In genomic region chrX:106038625-106039024, GRCh38 we compare ENCODE assay signal across 1 cellular context.
TF ChIP-seq lines count a peak whose summit lies in the region.

TSS of gene SERPINA7 (minus strand) at chrX:106038727. CDS start at chrX:106037058, 1,669 bp downstream.

TF ChIP-seq in HepG2, 621 proteins besides CTCF, POLR2A, EP300 and RAD21 (continued from another document and continues in another):
- no peak for TF ChIP-seq MBNL3 (CRISPR knock-in tag; conservative IDR thresholded peaks at IDR 0.05)
- TF ChIP-seq MAZ (IDR thresholded peaks at IDR 0.05; ENCODE audit: borderline replicate concordance, low read depth, low read length): no peak
- TF ChIP-seq MAZ (CRISPR knock-in tag; IDR thresholded peaks at IDR 0.05; ENCODE audit: low read depth): no peak
- no peak for TF ChIP-seq PTBP1 (IDR thresholded peaks at IDR 0.05; ENCODE audit: low read depth, low read length, poor library complexity, severe bottlenecking)
- TF ChIP-seq ZNF773 (CRISPR knock-in tag; IDR thresholded peaks at IDR 0.05; ENCODE audit: borderline replicate concordance): no peak
- no peak for TF ChIP-seq ZNF563 (CRISPR knock-in tag; IDR thresholded peaks at IDR 0.05)
- no peak for TF ChIP-seq DDIT3 (CRISPR knock-in tag; IDR thresholded peaks at IDR 0.05)
- peak; percentile 55; the same call in 1 of the 2 replicates for TF ChIP-seq AHDC1 (CRISPR knock-in tag; IDR thresholded peaks at IDR 0.05; ENCODE audit: borderline replicate concordance)
- TF ChIP-seq ZBTB7B (CRISPR knock-in tag; IDR thresholded peaks at IDR 0.05): no peak
- no peak for TF ChIP-seq ISX (CRISPR knock-in tag; conservative IDR thresholded peaks at IDR 0.05)
- no peak for TF ChIP-seq ZNF530 (CRISPR knock-in tag; IDR thresholded peaks at IDR 0.05; ENCODE audit: low read depth)
- no peak for TF ChIP-seq ETV6 (CRISPR knock-in tag; conservative IDR thresholded peaks at IDR 0.05)
- no peak for TF ChIP-seq SIN3B (IDR thresholded peaks at IDR 0.05; ENCODE audit: low read length)
- TF ChIP-seq ZNF124 (CRISPR knock-in tag; IDR thresholded peaks at IDR 0.05): no peak
- TF ChIP-seq ETV5 (CRISPR knock-in tag; IDR thresholded peaks at IDR 0.05; ENCODE audit: borderline replicate concordance): peak; percentile 39; the same call in 1 of the 2 replicates
- TF ChIP-seq NCOA5 (CRISPR knock-in tag; IDR thresholded peaks at IDR 0.05): no peak
- TF ChIP-seq HINFP (CRISPR knock-in tag; IDR thresholded peaks at IDR 0.05; ENCODE audit: low read depth): no peak
- no peak for TF ChIP-seq IRF1 (CRISPR knock-in tag; IDR thresholded peaks at IDR 0.05; ENCODE audit: low read depth)
- TF ChIP-seq NR2F6 (IDR thresholded peaks at IDR 0.05): peak; percentile 82
- peak; percentile 67; the same call in 1 of the 2 replicates for TF ChIP-seq NR2F6 (CRISPR knock-in tag; IDR thresholded peaks at IDR 0.05)
- no peak for TF ChIP-seq NFIB (CRISPR knock-in tag; IDR thresholded peaks at IDR 0.05; ENCODE audit: borderline replicate concordance)
- no peak for TF ChIP-seq ZNF337 (CRISPR knock-in tag; IDR thresholded peaks at IDR 0.05; ENCODE audit: borderline replicate concordance, low read depth)
- no peak for TF ChIP-seq NFE2L2 (IDR thresholded peaks at IDR 0.05; ENCODE audit: low read length)
- TF ChIP-seq ZNF597 (CRISPR knock-in tag; IDR thresholded peaks at IDR 0.05): no peak
- no peak for TF ChIP-seq ZNF879 (CRISPR knock-in tag; IDR thresholded peaks at IDR 0.05)
- TF ChIP-seq HCFC1 (IDR thresholded peaks at IDR 0.05; ENCODE audit: low read depth, low read length): no peak
- TF ChIP-seq ZNF292 (CRISPR knock-in tag; IDR thresholded peaks at IDR 0.05; ENCODE audit: borderline replicate concordance, low read depth): no peak
- no peak for TF ChIP-seq MXD4 (CRISPR knock-in tag; IDR thresholded peaks at IDR 0.05)
- no peak for TF ChIP-seq NAIF1 (CRISPR knock-in tag; IDR thresholded peaks at IDR 0.05; ENCODE audit: borderline replicate concordance)
- no peak for TF ChIP-seq REPIN1 (CRISPR knock-in tag; IDR thresholded peaks at IDR 0.05; ENCODE audit: borderline replicate concordance, low read depth)
- peak; percentile 17; the same call in 1 of the 3 replicates for TF ChIP-seq MXI1 (IDR thresholded peaks at IDR 0.05; ENCODE audit: borderline replicate concordance, low read depth, low read length)
- no peak for TF ChIP-seq TSC22D2 (CRISPR knock-in tag; IDR thresholded peaks at IDR 0.05; ENCODE audit: borderline replicate concordance)
- TF ChIP-seq SNAPC2 (CRISPR knock-in tag; IDR thresholded peaks at IDR 0.05): no peak
- TF ChIP-seq PBX3 (CRISPR knock-in tag; IDR thresholded peaks at IDR 0.05; ENCODE audit: borderline replicate concordance): no peak
- no peak for TF ChIP-seq RARG (CRISPR knock-in tag; IDR thresholded peaks at IDR 0.05; ENCODE audit: low read depth)
- TF ChIP-seq ZNF776 (CRISPR knock-in tag; IDR thresholded peaks at IDR 0.05): no peak
- TF ChIP-seq FOXP1 (IDR thresholded peaks at IDR 0.05): no peak
- peak; percentile 41; the same call in 1 of the 2 replicates for TF ChIP-seq FOXP1 (CRISPR knock-in tag; IDR thresholded peaks at IDR 0.05)
- no peak for TF ChIP-seq SNAPC5 (CRISPR knock-in tag; IDR thresholded peaks at IDR 0.05; ENCODE audit: borderline replicate concordance)
- TF ChIP-seq ZNF557 (CRISPR knock-in tag; IDR thresholded peaks at IDR 0.05): no peak
- no peak for TF ChIP-seq ZIK1 (CRISPR knock-in tag; IDR thresholded peaks at IDR 0.05; ENCODE audit: borderline replicate concordance, low read depth)
- TF ChIP-seq RBM39 (IDR thresholded peaks at IDR 0.05; ENCODE audit: low read depth, low read length, poor library complexity, severe bottlenecking): no peak
- no peak for TF ChIP-seq KDM1A (CRISPR knock-in tag; IDR thresholded peaks at IDR 0.05)
- no peak for TF ChIP-seq ZSCAN9 (CRISPR knock-in tag; IDR thresholded peaks at IDR 0.05; ENCODE audit: borderline replicate concordance)
- TF ChIP-seq ZNF709 (CRISPR knock-in tag; IDR thresholded peaks at IDR 0.05): no peak
- TF ChIP-seq ZNF3 (CRISPR knock-in tag; IDR thresholded peaks at IDR 0.05): no peak
- TF ChIP-seq ZNF180 (CRISPR knock-in tag; IDR thresholded peaks at IDR 0.05; ENCODE audit: borderline replicate concordance, low read depth): no peak
- no peak for TF ChIP-seq ZMAT3 (CRISPR knock-in tag; conservative IDR thresholded peaks at IDR 0.05)
- no peak for TF ChIP-seq ZNF576 (CRISPR knock-in tag; IDR thresholded peaks at IDR 0.05)
- no peak for TF ChIP-seq ZNF589 (CRISPR knock-in tag; conservative IDR thresholded peaks at IDR 0.05)
- TF ChIP-seq ZNF317 (CRISPR knock-in tag; IDR thresholded peaks at IDR 0.05): no peak
- TF ChIP-seq ZNF580 (CRISPR knock-in tag; IDR thresholded peaks at IDR 0.05; ENCODE audit: borderline replicate concordance, low read depth): no peak
- no peak for TF ChIP-seq BRF2 (CRISPR knock-in tag; IDR thresholded peaks at IDR 0.05)
- no peak for TF ChIP-seq MTA1 (CRISPR knock-in tag; IDR thresholded peaks at IDR 0.05; ENCODE audit: borderline replicate concordance)
- TF ChIP-seq ZNF607 (CRISPR knock-in tag; IDR thresholded peaks at IDR 0.05; ENCODE audit: borderline replicate concordance): no peak
- no peak for TF ChIP-seq CREB1 (IDR thresholded peaks at IDR 0.05)
- TF ChIP-seq CREB1 (CRISPR knock-in tag; IDR thresholded peaks at IDR 0.05): peak; percentile 41; the same call in 1 of the 2 replicates
- no peak for TF ChIP-seq EEA1 (CRISPR knock-in tag; IDR thresholded peaks at IDR 0.05; ENCODE audit: borderline replicate concordance)
- TF ChIP-seq AGO2 (optimal IDR thresholded peaks at IDR 0.05; ENCODE audit: low read depth, low read length): no peak
- no peak for TF ChIP-seq ZNF280D (CRISPR knock-in tag; IDR thresholded peaks at IDR 0.05)
- no peak for TF ChIP-seq CCAR2 (optimal IDR thresholded peaks at IDR 0.05; ENCODE audit: low read depth, low read length)
- TF ChIP-seq ZNF350 (CRISPR knock-in tag; IDR thresholded peaks at IDR 0.05; ENCODE audit: borderline replicate concordance, low read depth): no peak
